In genomic region chr9:132602207-132602606, GRCh38 we compare ENCODE assay signal across 36 cellular contexts. TPM values are rescaled to one million over a fixed set of nuclear protein-coding genes. Genes with fewer than 3 reads are reported as not detected.
"Had no signal": no experiment of that assay in that cellular context is flagged by ENCODE, and none has a peak within 500 bp of the region (broad histone marks: within the 10 kb centered on the region; RNA-seq: fewer than 3 reads in every experiment).

No MANE protein-coding gene starts in this region.

- DNase-seq: activated CD4-positive, alpha-beta memory T cell treated with anti-CD3 and anti-CD28 coated beads, Interleukin-2, amount 10 ng/mL, durations not matched to agents 7 days and 5 days; activated CD4-positive, alpha-beta T cell treated with anti-CD3 and anti-CD28 coated beads, Interleukin-2, amount 10 ng/mL, durations not matched to agents 7 days and 5 days; activated CD4-positive, CD25-positive, alpha-beta regulatory T cell treated with anti-CD3 and anti-CD28 coated beads, Interleukin-2, amount 50 U/mL, for 72 hours; activated CD8-positive, alpha-beta memory T cell treated with anti-CD3 and anti-CD28 coated beads, Interleukin-2, amount 50 U/mL, for 48 hours; activated gamma-delta T cell treated with Interleukin-2 at 50 U/mL for 16 hours; activated naive CD4-positive, alpha-beta T cell treated with anti-CD3 and anti-CD28 coated beads, Interleukin-2, amount 50 U/mL, for 16 hours; activated T-cell treated with anti-CD3 and anti-CD28 coated beads, Interleukin-2, amount 50 U/mL, for 24 hours; amygdala; cerebellar nuclear complex; effector memory CD8-positive, alpha-beta T cell; hippocampal formation; kidney; left colon; mammary epithelial cell; naive B cell; nephron progenitor cell; ovary; retina; small intestine; stimulated activated CD4-positive, alpha-beta T cell treated with anti-CD3 and anti-CD28 coated beads, Interleukin-1b, Interleukin-23, amount 100 ng/mL, for 48 hours; stimulated activated naive CD4-positive, alpha-beta T cell; T-helper 17 cell; T1000 had no signal

- H3K4me3 Mint-ChIP-seq: activated CD4-positive, alpha-beta memory T cell treated with anti-CD3 and anti-CD28 coated beads, Interleukin-2, amount 10 ng/mL, durations not matched to agents 7 days and 5 days; activated CD4-positive, alpha-beta T cell treated with anti-CD3 and anti-CD28 coated beads, Interleukin-2, amount 10 ng/mL, durations not matched to agents 7 days and 5 days; activated T-cell treated with anti-CD3 and anti-CD28 coated beads, Interleukin-2, amount 50 U/mL, for 24 hours; activated T-helper 17 cell treated with anti-CD3 and anti-CD28 coated beads, Interleukin-2, amount 50 U/mL, for 72 hours; effector memory CD8-positive, alpha-beta T cell; naive B cell; nephron progenitor cell; T-helper 17 cell had no signal

- ATAC-seq: activated T-helper 17 cell treated with anti-CD3 and anti-CD28 coated beads, Interleukin-2, amount 50 U/mL, for 72 hours; effector memory CD8-positive, alpha-beta T cell; gastroesophageal sphincter; left colon; sciatic nerve; T-helper 17 cell had no signal

- H3K4me3 ChIP-seq: coronary artery, gastroesophageal sphincter, ovary, prostate gland, tibial nerve had no signal

- H3K9me3 ChIP-seq: gastroesophageal sphincter, ovary, prostate gland, tibial nerve had no signal

- FAIRE-seq: endothelial cell of umbilical vein, kidney, small intestine had no signal

- H3K36me3 ChIP-seq: ovary had no signal

- H3K27ac Mint-ChIP-seq: activated CD4-positive, alpha-beta memory T cell treated with anti-CD3 and anti-CD28 coated beads, Interleukin-2, amount 10 ng/mL, durations not matched to agents 7 days and 5 days; activated CD4-positive, alpha-beta T cell treated with anti-CD3 and anti-CD28 coated beads, Interleukin-2, amount 10 ng/mL, durations not matched to agents 7 days and 5 days; activated T-cell treated with anti-CD3 and anti-CD28 coated beads, Interleukin-2, amount 50 U/mL, for 24 hours; activated T-helper 17 cell treated with anti-CD3 and anti-CD28 coated beads, Interleukin-2, amount 50 U/mL, for 72 hours; effector memory CD8-positive, alpha-beta T cell; nephron progenitor cell; T-helper 17 cell had no signal

- H3K27me3 ChIP-seq: ovary, tibial nerve had no signal

- H3K27me3 Mint-ChIP-seq: activated CD4-positive, alpha-beta memory T cell treated with anti-CD3 and anti-CD28 coated beads, Interleukin-2, amount 10 ng/mL, durations not matched to agents 7 days and 5 days; activated CD4-positive, alpha-beta T cell treated with anti-CD3 and anti-CD28 coated beads, Interleukin-2, amount 10 ng/mL, durations not matched to agents 7 days and 5 days; activated T-cell treated with anti-CD3 and anti-CD28 coated beads, Interleukin-2, amount 50 U/mL, for 24 hours; naive B cell had no signal

- H3K4me1 ChIP-seq: gastroesophageal sphincter, prostate gland, tibial nerve had no signal

- H3K9me3 Mint-ChIP-seq: activated CD4-positive, alpha-beta memory T cell treated with anti-CD3 and anti-CD28 coated beads, Interleukin-2, amount 10 ng/mL, durations not matched to agents 7 days and 5 days; activated CD4-positive, alpha-beta T cell treated with anti-CD3 and anti-CD28 coated beads, Interleukin-2, amount 10 ng/mL, durations not matched to agents 7 days and 5 days; activated T-cell treated with anti-CD3 and anti-CD28 coated beads, Interleukin-2, amount 50 U/mL, for 24 hours; activated T-helper 17 cell treated with anti-CD3 and anti-CD28 coated beads, Interleukin-2, amount 50 U/mL, for 72 hours; effector memory CD8-positive, alpha-beta T cell; naive B cell; nephron progenitor cell had no signal

- H3K4me1 Mint-ChIP-seq: activated T-helper 17 cell treated with anti-CD3 and anti-CD28 coated beads, Interleukin-2, amount 50 U/mL, for 72 hours; nephron progenitor cell had no signal

- H3K27ac ChIP-seq: coronary artery, gastroesophageal sphincter, ovary, prostate gland, tibial nerve had no signal

RNA-seq across cellular contexts. Expression of gene BARHL1, which starts 19.8 kb away (rescaled TPM):
- total RNA-seq: activated CD4-positive, alpha-beta memory T cell treated with anti-CD3 and anti-CD28 coated beads, Interleukin-2, amount 10 ng/mL, durations not matched to agents 7 days and 5 days; activated CD4-positive, alpha-beta T cell treated with anti-CD3 and anti-CD28 coated beads, Interleukin-2, amount 10 ng/mL, durations not matched to agents 7 days and 5 days; activated T-helper 17 cell treated with anti-CD3 and anti-CD28 coated beads, Interleukin-2, amount 50 U/mL, for 72 hours; endothelial cell of umbilical vein; fibroblast of lung; fibroblast of villous mesenchyme; gastroesophageal sphincter; kidney; left colon; liver; mammary epithelial cell; ovary; prostate gland; sciatic nerve; T-helper 17 cell; temporal lobe; tibial nerve; ureter had no signal
- polyA plus RNA-seq: endothelial cell of umbilical vein, esophagus, fibroblast of lung, liver, mammary epithelial cell, ovary, small intestine had no signal
